31 cellular contexts compared by ENCODE assay signal in genomic region chr3:125482406-125482805, GRCh38.
"Had no signal": no experiment of that assay in that cellular context is flagged by ENCODE, and none has a peak within 500 bp of the region (broad histone marks: within the 10 kb centered on the region; RNA-seq: fewer than 3 reads in every experiment).

No MANE protein-coding gene starts in this region.

- H3K27me3 Mint-ChIP-seq: activated B cell treated with CpG ODN at 0.5 μM for 24 hours; activated CD8-positive, alpha-beta T cell treated with anti-CD3 and anti-CD28 coated beads for 36 hours; activated naive CD4-positive, alpha-beta T cell treated with anti-CD3 and anti-CD28 coated beads, Interleukin-2, amount 50 U/mL, for 24 hours; activated naive CD8-positive, alpha-beta T cell treated with anti-CD3 and anti-CD28 coated beads for 36 hours; activated naive CD8-positive, alpha-beta T cell treated with anti-CD3 and anti-CD28 coated beads, Interleukin-2, amount 50 U/mL, for 24 hours; central memory CD8-positive, alpha-beta T cell; effector memory CD8-positive, alpha-beta T cell; T-helper 17 cell had no signal

- ATAC-seq: activated CD4-positive, CD25-positive, alpha-beta regulatory T cell treated with anti-CD3 and anti-CD28 coated beads, Interleukin-2, amount 50 U/mL, for 24 hours; activated CD8-positive, alpha-beta T cell treated with anti-CD3 and anti-CD28 coated beads for 36 hours; activated naive CD8-positive, alpha-beta T cell treated with anti-CD3 and anti-CD28 coated beads, Interleukin-2, amount 50 U/mL, for 24 hours; activated T-cell treated with anti-CD3 and anti-CD28 coated beads, Interleukin-2, amount 50 U/mL, for 4 hours; body of pancreas; effector memory CD8-positive, alpha-beta T cell; gastroesophageal sphincter; heart right ventricle; T-helper 17 cell had no signal

- H3K4me1 ChIP-seq: adrenal gland, body of pancreas, esophagus squamous epithelium, heart right ventricle had no signal

- H3K27me3 ChIP-seq: adrenal gland, body of pancreas, esophagus squamous epithelium, gastroesophageal sphincter, heart right ventricle had no signal

- H3K4me3 Mint-ChIP-seq: activated B cell treated with CpG ODN at 0.5 μM for 24 hours; activated CD8-positive, alpha-beta T cell treated with anti-CD3 and anti-CD28 coated beads for 36 hours; activated naive CD4-positive, alpha-beta T cell treated with anti-CD3 and anti-CD28 coated beads for 36 hours; activated naive CD4-positive, alpha-beta T cell treated with anti-CD3 and anti-CD28 coated beads, Interleukin-2, amount 50 U/mL, for 24 hours; activated naive CD8-positive, alpha-beta T cell treated with anti-CD3 and anti-CD28 coated beads for 36 hours; activated naive CD8-positive, alpha-beta T cell treated with anti-CD3 and anti-CD28 coated beads, Interleukin-2, amount 50 U/mL, for 24 hours; activated T-cell treated with anti-CD3 and anti-CD28 coated beads, Interleukin-2, amount 50 U/mL, for 4 hours; activated T-helper 1 cell treated with anti-CD3 and anti-CD28 coated beads, Interleukin-12 subunit alpha, Interleukin-12 subunit beta, Interleukin-2, Interleukin-4 antibody, amounts not matched to agents 30 ng/mL and 10 ng/mL and 1 ng/mL, durations not matched to agents 14 hours and 24 hours and 36 hours; central memory CD8-positive, alpha-beta T cell; effector memory CD8-positive, alpha-beta T cell; T-helper 17 cell; T-helper 2 cell treated with Interferon-gamma antibody and Interleukin-4, amounts not matched to agents 5 μg/mL and 100 μg/mL, for 36 hours had no signal

- H3K27ac Mint-ChIP-seq: activated B cell treated with CpG ODN at 0.5 μM for 24 hours; activated CD8-positive, alpha-beta T cell treated with anti-CD3 and anti-CD28 coated beads for 36 hours; activated naive CD4-positive, alpha-beta T cell treated with anti-CD3 and anti-CD28 coated beads for 36 hours; activated naive CD4-positive, alpha-beta T cell treated with anti-CD3 and anti-CD28 coated beads, Interleukin-2, amount 50 U/mL, for 24 hours; activated naive CD8-positive, alpha-beta T cell treated with anti-CD3 and anti-CD28 coated beads for 36 hours; activated naive CD8-positive, alpha-beta T cell treated with anti-CD3 and anti-CD28 coated beads, Interleukin-2, amount 50 U/mL, for 24 hours; activated T-helper 1 cell treated with anti-CD3 and anti-CD28 coated beads, Interleukin-12 subunit alpha, Interleukin-12 subunit beta, Interleukin-2, Interleukin-4 antibody, amounts not matched to agents 30 ng/mL and 10 ng/mL and 1 ng/mL, durations not matched to agents 14 hours and 24 hours and 36 hours; activated T-helper 2 cell treated with anti-CD3 and anti-CD28 coated beads, Interferon-gamma antibody, Interleukin-2, Interleukin-4, amounts not matched to agents 10 μg/mL and 5 μg/mL and 100 μg/mL, durations not matched to agents 14 hours and 24 hours and 36 hours; effector memory CD8-positive, alpha-beta T cell; T-helper 17 cell; T-helper 2 cell treated with Interferon-gamma antibody and Interleukin-4, amounts not matched to agents 5 μg/mL and 100 μg/mL, for 36 hours had no signal

- H3K27ac ChIP-seq: adrenal gland, body of pancreas, coronary artery, esophagus squamous epithelium, gastroesophageal sphincter, heart right ventricle, WERI-Rb-1 had no signal

- H3K4me3 ChIP-seq: adrenal gland, body of pancreas, coronary artery, esophagus squamous epithelium, gastroesophageal sphincter, heart right ventricle had no signal

- H3K4me1 Mint-ChIP-seq: activated B cell treated with CpG ODN at 0.5 μM for 24 hours; activated naive CD8-positive, alpha-beta T cell treated with anti-CD3 and anti-CD28 coated beads for 36 hours; activated naive CD8-positive, alpha-beta T cell treated with anti-CD3 and anti-CD28 coated beads, Interleukin-2, amount 50 U/mL, for 24 hours; central memory CD8-positive, alpha-beta T cell had no signal

- H3K9me3 ChIP-seq: adrenal gland, body of pancreas, esophagus squamous epithelium, gastroesophageal sphincter, heart right ventricle had no signal

- H3K9me3 Mint-ChIP-seq: activated B cell treated with CpG ODN at 0.5 μM for 24 hours; activated CD8-positive, alpha-beta T cell treated with anti-CD3 and anti-CD28 coated beads for 36 hours; activated naive CD4-positive, alpha-beta T cell treated with anti-CD3 and anti-CD28 coated beads for 36 hours; activated naive CD4-positive, alpha-beta T cell treated with anti-CD3 and anti-CD28 coated beads, Interleukin-2, amount 50 U/mL, for 24 hours; activated naive CD8-positive, alpha-beta T cell treated with anti-CD3 and anti-CD28 coated beads for 36 hours; activated naive CD8-positive, alpha-beta T cell treated with anti-CD3 and anti-CD28 coated beads, Interleukin-2, amount 50 U/mL, for 24 hours; activated T-cell treated with anti-CD3 and anti-CD28 coated beads, Interleukin-2, amount 50 U/mL, for 4 hours; activated T-helper 1 cell treated with anti-CD3 and anti-CD28 coated beads, Interleukin-12 subunit alpha, Interleukin-12 subunit beta, Interleukin-2, Interleukin-4 antibody, amounts not matched to agents 30 ng/mL and 10 ng/mL and 1 ng/mL, durations not matched to agents 14 hours and 24 hours and 36 hours; activated T-helper 2 cell treated with anti-CD3 and anti-CD28 coated beads, Interferon-gamma antibody, Interleukin-2, Interleukin-4, amounts not matched to agents 10 μg/mL and 5 μg/mL and 100 μg/mL, durations not matched to agents 14 hours and 24 hours and 36 hours; central memory CD8-positive, alpha-beta T cell; effector memory CD8-positive, alpha-beta T cell; T-helper 2 cell treated with Interferon-gamma antibody and Interleukin-4, amounts not matched to agents 5 μg/mL and 100 μg/mL, for 36 hours had no signal

- DNase-seq: activated B cell treated with CpG ODN at 0.5 μM for 24 hours; activated CD4-positive, alpha-beta T cell treated with anti-CD3 and anti-CD28 coated beads for 48 hours; activated CD8-positive, alpha-beta memory T cell treated with anti-CD3 and anti-CD28 coated beads for 24 hours; activated CD8-positive, alpha-beta T cell treated with anti-CD3 and anti-CD28 coated beads for 36 hours; activated effector memory CD4-positive, alpha-beta T cell treated with anti-CD3 and anti-CD28 coated beads, Interleukin-2, amount 50 U/mL, for 16 hours; activated naive CD4-positive, alpha-beta T cell treated with anti-CD3 and anti-CD28 coated beads for 36 hours; activated naive CD8-positive, alpha-beta T cell treated with anti-CD3 and anti-CD28 coated beads for 36 hours; activated naive CD8-positive, alpha-beta T cell treated with anti-CD3 and anti-CD28 coated beads, Interleukin-2, amount 50 U/mL, for 24 hours; activated T-cell treated with anti-CD3 and anti-CD28 coated beads, Interleukin-2, amount 50 U/mL, for 4 hours; adrenal gland; amygdala; aorta; body of pancreas; dermis blood vessel endothelial cell; effector CD4-positive, alpha-beta T cell; effector memory CD8-positive, alpha-beta T cell; esophagus squamous epithelium; foreskin melanocyte; heart right ventricle; T-helper 1 cell; T-helper 17 cell; T1000; WERI-Rb-1 had no signal
